In the genomic region with DNA sequence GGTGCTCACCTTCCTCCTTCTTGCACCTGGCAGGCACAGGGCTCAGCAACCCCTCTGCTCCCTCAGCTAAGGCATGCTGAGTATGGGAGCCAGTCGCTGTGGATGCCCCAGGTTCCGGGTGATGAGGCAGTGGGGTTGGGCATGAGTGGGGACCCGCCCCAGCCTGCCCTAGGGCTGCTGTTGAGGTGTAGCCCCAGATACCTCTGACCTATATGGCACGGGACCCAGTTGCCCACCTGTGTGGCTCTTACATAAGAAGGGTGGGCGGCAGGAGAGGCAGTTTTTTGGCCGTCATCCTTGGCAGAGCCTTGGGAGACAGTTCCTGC, we compare ENCODE assay signal across 18 cellular contexts. TPM values are rescaled to one million over a fixed set of nuclear protein-coding genes. Genes with fewer than 3 reads are reported as not detected.
DNase-seq lines count a peak whose midpoint lies in the region; ATAC-seq, FAIRE-seq and TF ChIP-seq lines count a peak whose summit lies in the region.
"Had no signal": no experiment of that assay in that cellular context is flagged by ENCODE, and none has a peak within 500 bp of the region (broad histone marks: within the 10 kb centered on the region; RNA-seq: fewer than 3 reads in every experiment).

No MANE protein-coding gene starts in this region.

- no peaks in the 10 kb centered on the region for H3K27me3 ChIP-seq in RWPE2 (ENCODE audit: insufficient read depth, poor library complexity, severe bottlenecking)
- no peaks in the 10 kb centered on the region for H3K27me3 ChIP-seq in gastrocnemius medialis
- H3K27me3 ChIP-seq: MG63 had no signal

- FAIRE-seq in A549 (lab: Jason Lieb, UNC), result no peak
- FAIRE-seq: HepG2 had no signal

- H3K4me1 ChIP-seq in A549 (peaks cover 56% of the 10 kb centered on the region), RWPE2 (ENCODE audit: insufficient read depth, poor library complexity, severe bottlenecking) (peaks cover 19% of the 10 kb centered on the region), gastrocnemius medialis (peaks cover 77 to 79% of the 10 kb centered on the region in 2 donors)
- H3K4me1 ChIP-seq: Caco-2 had no signal

- H3K4me2 ChIP-seq in A549, result peak overlapping the region; percentile 60; the same call in 2 of the 3 replicates

- CTCF ChIA-PET in A549 (lab: Yijun Ruan, JAX), result interaction anchor here (1.1 to 10.1 kb wide), 8 partner anchors 11 to 105 kb away, joined by 3 to 75 read pairs (median 10); no protein-coding TSS in a partner anchor

- no peak overlapping the region for H3K4me3 ChIP-seq in A549
- H3K4me3 ChIP-seq in RWPE2 (ENCODE audit: severe bottlenecking), result no peak overlapping the region
- H3K4me3 ChIP-seq in gastrocnemius medialis, result no peak overlapping the region
- H3K4me3 ChIP-seq: MG63, SK-N-MC had no signal

- TF ChIP-seq POLR2A in A549 (IDR thresholded peaks at IDR 0.05; ENCODE audit: low read length), result no peak
- no peak for TF ChIP-seq POLR2A in gastrocnemius medialis (IDR thresholded peaks at IDR 0.05)

- intact Hi-C loops in gastrocnemius medialis (cut with DNase I; ENCODE audit: low total_unique reads), result no loop called here

- TF ChIP-seq CTCF in A549 (IDR thresholded peaks at IDR 0.05), result no peak
- TF ChIP-seq CTCF in RWPE2 (IDR thresholded peaks at IDR 0.05; ENCODE audit: poor library complexity, severe bottlenecking), result no peak
- no peak for TF ChIP-seq CTCF in gastrocnemius medialis (IDR thresholded peaks at IDR 0.05 in 4 of 5, conservative IDR thresholded peaks at IDR 0.05 in 1 of 5)

- WGBS in A549 (ENCODE audit: missing lambda C conversion rate), result 97% methylated on average over 5 of the region's 6 CpGs

- H3K27ac ChIP-seq in A549 (peak overlapping the region; percentile 52 to 69; a peak in 4 of 6 replicates), RWPE2 (ENCODE audit: poor library complexity, severe bottlenecking) (no peak overlapping the region), gastrocnemius medialis (peak overlapping the region; percentile 70 to 80 (median 74))
- H3K27ac ChIP-seq: SK-N-MC had no signal

- POLR2A ChIA-PET in A549 (lab: Yijun Ruan, JAX), result no interaction called here

- no peak for TF ChIP-seq EP300 in A549 (IDR thresholded peaks at IDR 0.05)

- no peak for TF ChIP-seq RAD21 in A549 (conservative IDR thresholded peaks at IDR 0.05 in 1 of 2, IDR thresholded peaks at IDR 0.05 in 1 of 2)

- in situ Hi-C loops in gastrocnemius medialis (cut with MboI; ENCODE audit: low sequenced_read_pairs in 4 of 4), result no loop called here

- H3K9me3 ChIP-seq in A549, result no peaks in the 10 kb centered on the region
- no peaks in the 10 kb centered on the region for H3K9me3 ChIP-seq in RWPE2 (ENCODE audit: severe bottlenecking)
- no peaks in the 10 kb centered on the region for H3K9me3 ChIP-seq in gastrocnemius medialis
- H3K9me3 ChIP-seq: Caco-2, MG63 had no signal

- no peak for DNase-seq in A549 (ENCODE audit: low read depth in 1 of 2, low spot score in 1 of 2)
- DNase-seq in RWPE2 (ENCODE audit: low spot score), result peak; percentile 66
- DNase-seq in gastrocnemius medialis, result no peak
- DNase-seq in NOMO-1 (lab: John Stamatoyannopoulos, UW; ENCODE audit: unreplicated experiment in 2 of 2), result no peak
- no peak for DNase-seq in activated CD4-positive, CD25-positive, alpha-beta regulatory T cell (lab: John Stamatoyannopoulos, UW)
- no peak for DNase-seq in HuH-7.5 (ENCODE audit: low spot score)
- no peak for DNase-seq in cerebellar cortex (ENCODE audit: low spot score)
- DNase-seq: Caco-2, MG63, NCI-H1105, NCI-H187, NCI-H2171 treated with DMSO at 0.1 percent for 48 hours, NCI-H510A treated with DMSO at 0.1 percent for 48 hours had no signal

- H3K36me3 ChIP-seq in RWPE2 (ENCODE audit: low read depth) (no peaks in the 10 kb centered on the region), gastrocnemius medialis (no peaks in the 10 kb centered on the region)
- H3K36me3 ChIP-seq: MG63 had no signal

- ATAC-seq in A549 (no peak), RWPE2 (ENCODE audit: low read depth) (no peak), esophagus mucosa (peak; percentile 38), gastrocnemius medialis (no peak)

TF ChIP-seq in A549, 52 proteins besides CTCF, POLR2A, EP300 and RAD21:
- no peak for TF ChIP-seq RNF2 (IDR thresholded peaks at IDR 0.05; ENCODE audit: borderline replicate concordance, low read depth)
- TF ChIP-seq SREBF2 (IDR thresholded peaks at IDR 0.05), result no peak
- TF ChIP-seq GATA3 (IDR thresholded peaks at IDR 0.05; ENCODE audit: borderline replicate concordance), result no peak
- no peak for TF ChIP-seq ZSCAN20 (CRISPR knock-in tag; IDR thresholded peaks at IDR 0.05)
- no peak for TF ChIP-seq HEYL (CRISPR knock-in tag; IDR thresholded peaks at IDR 0.05)
TF ChIP-seq in A549: peak in this region for 0.

RNA-seq across cellular contexts. Expression of a gene that starts 21.0 kb away (rescaled TPM):
- polyA plus RNA-seq in A549 (2011; rRNA removed) (0.16 and 0.21 TPM in 2 replicates), A549 (2017; fragmentation: RNase III; extraction: RNeasy Plus Mini Kit Qiagen cat#74134 plus additional on column Dnase treatment) (0.03 to 0.15 TPM (median 0.05 TPM) in 3 replicates)
- 0.09 and 0.14 TPM in 2 replicates for polyA plus RNA-seq in A549 (2012; cell fraction: cytosol; rRNA removed)
- polyA plus RNA-seq in A549 (2012; cell fraction: nucleus; rRNA removed), result 0.48 and 0.59 TPM in 2 replicates
- polyA minus RNA-seq in A549 (2011; rRNA and poly(A)+ RNA removed), result not detected in 2 replicates
- total RNA-seq in esophagus mucosa (not detected), gastrocnemius medialis (1 to 10 TPM in 1 of 4 donors, not detected in 3; 1.9 TPM)
- total RNA-seq: A172, Caco-2 had no signal

RNA-seq across cellular contexts. Expression of a gene that starts 51.0 kb away (rescaled TPM):
- polyA plus RNA-seq in A549 (2011; rRNA removed) (0.13 and 0.25 TPM in 2 replicates), A549 (2017; fragmentation: RNase III; extraction: RNeasy Plus Mini Kit Qiagen cat#74134 plus additional on column Dnase treatment) (0.05 to 0.07 TPM in 2 of 3 replicates, not detected in the other)
- 0.08 TPM in 1 of 2 replicates, not detected in the other for polyA plus RNA-seq in A549 (2012; cell fraction: cytosol; rRNA removed)
- 0.05 and 0.11 TPM in 2 replicates for polyA plus RNA-seq in A549 (2012; cell fraction: nucleus; rRNA removed)
- 0.12 TPM in 1 of 2 replicates, not detected in the other for polyA minus RNA-seq in A549 (2011; rRNA and poly(A)+ RNA removed)
- total RNA-seq in esophagus mucosa (9.5 TPM), gastrocnemius medialis (100 to 1,000 TPM in 1 of 4 donors, 10 to 100 TPM in 3; 13.7 to 120 (median 37.8) TPM)
- total RNA-seq: A172, HepG2, OCI-LY7 had no signal
- polyA plus RNA-seq: HepG2 had no signal
